ENCODE assay signal across 24 cellular contexts in the genomic region with DNA sequence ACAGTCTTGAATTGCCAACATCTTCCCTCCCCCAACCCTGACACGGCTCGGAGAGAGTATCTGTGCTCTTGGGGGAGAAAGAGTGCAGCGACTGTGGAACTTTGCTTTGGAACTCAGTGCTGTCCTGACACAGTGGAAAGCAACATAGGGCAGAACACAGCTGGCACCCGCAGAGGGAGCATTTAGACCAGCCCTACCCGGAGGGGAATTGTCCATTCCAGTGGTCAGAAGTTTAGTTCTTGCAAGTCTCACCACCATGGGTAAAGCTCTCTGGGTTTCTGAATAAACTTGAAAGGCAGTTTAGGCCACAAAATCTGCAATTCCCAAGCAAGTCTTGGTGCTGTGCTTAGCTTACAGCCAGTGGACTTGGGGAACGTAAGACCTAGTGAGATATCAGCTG. TPM values are rescaled to one million over a fixed set of nuclear protein-coding genes. Genes with fewer than 3 reads are reported as not detected.
DNase-seq lines count a peak whose midpoint lies in the region; TF ChIP-seq lines count a peak whose summit lies in the region.
"Had no signal": no experiment of that assay in that cellular context is flagged by ENCODE, and none has a peak within 500 bp of the region (broad histone marks: within the 10 kb centered on the region; RNA-seq: fewer than 3 reads in every experiment).

No MANE protein-coding gene starts in this region.

- H3K9ac ChIP-seq in H9 (ENCODE audit: extremely low read depth, insufficient read length, low read length) (no peak overlapping the region), trophoblast cell (ENCODE audit: low read length) (no peak overlapping the region), colonic mucosa (ENCODE audit: low read depth in 2 of 2, low read length in 2 of 2) (no peak overlapping the region)
- H3K9ac ChIP-seq: BLaER1 treated with 17β-estradiol and CSF1 and Interleukin-3, amounts not matched to agents 10 nM and 100 nM had no signal

- no peaks in the 10 kb centered on the region for H3K27me3 Mint-ChIP-seq in H9 (ENCODE audit: low read depth)
- H3K27me3 Mint-ChIP-seq: B cell; CD4-positive, alpha-beta memory T cell; CD4-positive, CD25-positive, alpha-beta regulatory T cell; CD8-positive, alpha-beta memory T cell had no signal

- H3T11ph ChIP-seq in H9 (ENCODE audit: low read length) = no peak overlapping the region

- H3K27ac ChIP-seq in H9 (ENCODE audit: insufficient read length, low read depth, low read length) (no peak overlapping the region), trophoblast cell (ENCODE audit: low read depth, low read length) (no peak overlapping the region), colonic mucosa (no peak overlapping the region)
- H3K27ac ChIP-seq: BLaER1 treated with 17β-estradiol and CSF1 and Interleukin-3, amounts not matched to agents 10 nM and 100 nM; C4-2B had no signal

- H3K9me3 ChIP-seq in H9 (ENCODE audit: control insufficient read depth, low read depth, low read length) (no peaks in the 10 kb centered on the region), trophoblast cell (ENCODE audit: insufficient read depth, low read depth, low read length) (no peaks in the 10 kb centered on the region), colonic mucosa (no peaks in the 10 kb centered on the region)

- no peak overlapping the region for H3K4me3 ChIP-seq in trophoblast cell (ENCODE audit: low read depth, low read length)
- H3K4me3 ChIP-seq in colonic mucosa = no peak overlapping the region
- H3K4me3 ChIP-seq: BLaER1 treated with 17β-estradiol and CSF1 and Interleukin-3, amounts not matched to agents 10 nM and 100 nM had no signal

- H3K79me2 ChIP-seq in H9 (ENCODE audit: insufficient read depth, low read length) (no peaks in the 10 kb centered on the region), trophoblast cell (ENCODE audit: control insufficient read depth, insufficient read depth, low read length, poor library complexity) (no peaks in the 10 kb centered on the region)

- H2BK12ac ChIP-seq in H9 (ENCODE audit: insufficient read length, low read depth, low read length) (no peak overlapping the region), trophoblast cell (ENCODE audit: low read length) (peak overlapping the region; percentile 46)

- no peaks in the 10 kb centered on the region for H3K4me1 ChIP-seq in H9 (ENCODE audit: insufficient read depth, low read length)
- peaks cover 5 to 10% of the 10 kb centered on the region in 2 experiments for H3K4me1 ChIP-seq in trophoblast cell (ENCODE audit: control insufficient read depth in 1 of 2, insufficient read depth in 2 of 2, low read length in 2 of 2)
- H3K4me1 ChIP-seq in colonic mucosa = no peaks in the 10 kb centered on the region
- H3K4me1 ChIP-seq: BLaER1 treated with 17β-estradiol and CSF1 and Interleukin-3, amounts not matched to agents 10 nM and 100 nM had no signal

- H2BK120ac ChIP-seq in H9 (ENCODE audit: low read depth, low read length, poor library complexity, severe bottlenecking) = no peak overlapping the region
- H2BK120ac ChIP-seq in trophoblast cell (ENCODE audit: insufficient read depth, low read length, poor library complexity) = no peak overlapping the region

- intact Hi-C loops in colonic mucosa (cut with DNase I) = no loop called here

- no peak for TF ChIP-seq CTCF in H9 (conservative IDR thresholded peaks at IDR 0.05)
- TF ChIP-seq CTCF in colonic mucosa (IDR thresholded peaks at IDR 0.05) = no peak

- no peaks in the 10 kb centered on the region for H3K4me1 Mint-ChIP-seq in H9
- H3K4me1 Mint-ChIP-seq: B cell; CD4-positive, alpha-beta memory T cell; CD4-positive, CD25-positive, alpha-beta regulatory T cell; CD8-positive, alpha-beta memory T cell had no signal

- H3K4ac ChIP-seq in H9 (ENCODE audit: low read depth, low read length) = no peak overlapping the region
- no peak overlapping the region for H3K4ac ChIP-seq in trophoblast cell (ENCODE audit: low read depth, low read length)

- H3K27ac Mint-ChIP-seq in H9 = no peak overlapping the region
- H3K27ac Mint-ChIP-seq: B cell; CD4-positive, alpha-beta memory T cell; CD4-positive, CD25-positive, alpha-beta regulatory T cell had no signal

- H4K20me1 ChIP-seq in H9 (ENCODE audit: control insufficient read depth, insufficient read depth, insufficient read length) = no peaks in the 10 kb centered on the region

- H3K18ac ChIP-seq in H9 (ENCODE audit: insufficient read length, low read depth, low read length) = no peak overlapping the region
- H3K18ac ChIP-seq in trophoblast cell (ENCODE audit: low read length) = no peak overlapping the region

- no peak overlapping the region for H2AK5ac ChIP-seq in H9 (ENCODE audit: insufficient read length, low read length)
- H2AK5ac ChIP-seq in trophoblast cell (ENCODE audit: low read length) = no peak overlapping the region

- H3K56ac ChIP-seq in H9 (ENCODE audit: insufficient read length, low read depth, low read length) = no peak overlapping the region

- no peak overlapping the region for H4K91ac ChIP-seq in H9 (ENCODE audit: insufficient read length, low read depth, low read length)
- peak overlapping the region; percentile 38 for H4K91ac ChIP-seq in trophoblast cell (ENCODE audit: low read depth, low read length)

- H3K9me3 Mint-ChIP-seq in H9 = peaks cover 4 to 6% of the 10 kb centered on the region in 2 experiments; a peak in 4 of 5 replicates

- H2AFZ ChIP-seq in H9 (ENCODE audit: low read length) (no peak overlapping the region), trophoblast cell (ENCODE audit: insufficient read depth, low read length, poor library complexity) (no peak overlapping the region)

- H3K23ac ChIP-seq in H9 (ENCODE audit: insufficient read length, low read depth, low read length) (no peak overlapping the region), trophoblast cell (ENCODE audit: low read length) (no peak overlapping the region)

- H2BK5ac ChIP-seq in H9 (ENCODE audit: insufficient read length, low read length) (no peak overlapping the region), trophoblast cell (ENCODE audit: low read depth, low read length, poor library complexity) (no peak overlapping the region)

- no peak overlapping the region for H3K4me3 Mint-ChIP-seq in H9
- H3K4me3 Mint-ChIP-seq: B cell; CD4-positive, alpha-beta memory T cell; CD4-positive, CD25-positive, alpha-beta regulatory T cell; CD8-positive, alpha-beta memory T cell had no signal

- H2BK20ac ChIP-seq in H9 (ENCODE audit: low read depth, low read length, poor library complexity, severe bottlenecking) = no peak overlapping the region

- no peak overlapping the region for H4K12ac ChIP-seq in trophoblast cell (ENCODE audit: low read depth, low read length)

- H3K36me3 Mint-ChIP-seq in H9 (ENCODE audit: insufficient read depth in 1 of 3, low read depth in 3 of 3) = no peaks in the 10 kb centered on the region
- H3K36me3 Mint-ChIP-seq: CD4-positive, alpha-beta memory T cell; CD4-positive, CD25-positive, alpha-beta regulatory T cell; CD8-positive, alpha-beta memory T cell had no signal

- H3K4me2 ChIP-seq in H9 (ENCODE audit: insufficient read depth, insufficient read length, low read length) (no peak overlapping the region), trophoblast cell (ENCODE audit: low read length) (no peak overlapping the region)
- H3K4me2 ChIP-seq: BLaER1 treated with 17β-estradiol and CSF1 and Interleukin-3, amounts not matched to agents 10 nM and 100 nM had no signal

- WGBS in H9 (ENCODE audit: extremely low coverage, insufficient read length, low lambda C conversion rate) = no CpG with 5 or more reads among the region's 6 CpGs
- no CpG with 5 or more reads among the region's 6 CpGs for WGBS in trophoblast cell (ENCODE audit: extremely low coverage, insufficient coverage, insufficient read length)

- no peak for DNase-seq in H9
- DNase-seq in RPMI7951 (ENCODE audit: low read depth) = peak; percentile 3
- peak; percentile 75 to 85 for DNase-seq in trophoblast cell
- no peak for DNase-seq in activated CD4-positive, alpha-beta T cell treated with anti-CD3 and anti-CD28 coated beads, Interleukin-2, amount 50 U/mL, for 48 hours
- no peak for DNase-seq in EL
- no peak for DNase-seq in colonic mucosa
- DNase-seq in UCSD-AML1 (lab: John Stamatoyannopoulos, UW; ENCODE audit: unreplicated experiment) = no peak
- DNase-seq: 8988T; ACHN; AML-193; CD4-positive, alpha-beta memory T cell; CD4-positive, CD25-positive, alpha-beta regulatory T cell; CD8-positive, alpha-beta memory T cell; COR-L47; DMS 273 treated with DMSO at 0.1 percent for 48 hours; DMS153; DMS53; DMS79; DND-41; GF-D8 had no signal

- H4K8ac ChIP-seq in H9 (replicated peaks; ENCODE audit: insufficient read length, low read depth, low read length) (no peak overlapping the region), trophoblast cell (ENCODE audit: low read depth, low read length) (no peak overlapping the region)

- H3K36me3 ChIP-seq in trophoblast cell (ENCODE audit: control insufficient read depth in 1 of 2, insufficient read depth in 2 of 2, low read length in 2 of 2) = no peaks in the 10 kb centered on the region
- no peaks in the 10 kb centered on the region for H3K36me3 ChIP-seq in colonic mucosa

- no peaks in the 10 kb centered on the region for H3K23me2 ChIP-seq in H9 (ENCODE audit: insufficient read length, low read depth, low read length, poor library complexity, severe bottlenecking)

- peak overlapping the region; percentile 57; the same call in 1 of the 2 replicates for H3K14ac ChIP-seq in H9 (ENCODE audit: insufficient read depth, low read length)
- no peak overlapping the region for H3K14ac ChIP-seq in trophoblast cell (ENCODE audit: low read length)

- no peaks in the 10 kb centered on the region for H3K79me1 ChIP-seq in H9 (ENCODE audit: insufficient read depth, low read depth, low read length, poor library complexity, severe bottlenecking)
- H3K79me1 ChIP-seq in trophoblast cell (ENCODE audit: low read length) = peaks cover 5% of the 10 kb centered on the region

- H3K27me3 ChIP-seq in H9 (ENCODE audit: insufficient read depth, low read length) (no peaks in the 10 kb centered on the region), trophoblast cell (ENCODE audit: insufficient read depth, low read length) (no peaks in the 10 kb centered on the region), colonic mucosa (no peaks in the 10 kb centered on the region)
- H3K27me3 ChIP-seq: BLaER1 treated with 17β-estradiol and CSF1 and Interleukin-3, amounts not matched to agents 10 nM and 100 nM had no signal

- H2BK15ac ChIP-seq in H9 (ENCODE audit: low read depth, low read length) = no peak overlapping the region

- H4K5ac ChIP-seq in H9 (ENCODE audit: insufficient read length, low read depth, low read length) = no peak overlapping the region

RNA-seq across cellular contexts. Expression of a gene that starts 34.9 kb away (rescaled TPM):
- not detected in 2 replicates for total RNA-seq in H9 (2021)
- total RNA-seq in RPMI7951 (2014; rRNA removed; shearing (Covaris generic)) = under 0.01 TPM in 1 of 2 replicates, not detected in the other
- 0.08 and 0.19 TPM in 2 replicates for polyA plus RNA-seq in trophoblast cell (2013)
- 1 to 10 TPM in 1 of 2 donors, under 1 TPM in 1; 0.69 to 2.9 TPM for total RNA-seq in colonic mucosa
- polyA plus RNA-seq: BJ; CD4-positive, CD25-positive, alpha-beta regulatory T cell; CD8-positive, alpha-beta memory T cell had no signal

Comparison
In these comparisons a context has a peak if more than half of its experiments do, and no peak if none do; other contexts are left out.
1. DNase-seq: peak in RPMI7951 (single experiment) and trophoblast cell (2 of 2); none in H9 (single experiment), activated CD4-positive, alpha-beta T cell treated with anti-CD3 and anti-CD28 coated beads, Interleukin-2, amount 50 U/mL, for 48 hours (0 of 2), EL (single experiment), colonic mucosa (single experiment) and UCSD-AML1 (single experiment).